Comparison of ENCODE assay signal across 13 cellular contexts in genomic region chr22:41995211-41995610, GRCh38. TPM values are rescaled to one million over a fixed set of nuclear protein-coding genes. Genes with fewer than 3 reads are reported as not detected.
"Had no signal": no experiment of that assay in that cellular context is flagged by ENCODE, and none has a peak within 500 bp of the region (broad histone marks: within the 10 kb centered on the region; RNA-seq: fewer than 3 reads in every experiment).

No MANE protein-coding gene starts in this region.

- H3K36me3 ChIP-seq: brain microvascular endothelial cell, right lobe of liver had no signal

- H3K9me3 ChIP-seq: right lobe of liver had no signal

- FAIRE-seq: frontal cortex had no signal

- DNase-seq: activated B cell treated with CpG ODN at 0.5 μM for 24 hours; activated CD4-positive, alpha-beta T cell treated with anti-CD3 and anti-CD28 coated beads, Interleukin-2, amount 10 ng/mL, durations not matched to agents 24 days and 14 days; activated CD8-positive, alpha-beta memory T cell treated with anti-CD3 and anti-CD28 coated beads, Interleukin-2, amount 50 U/mL, for 4 hours; activated gamma-delta T cell; anterior cingulate cortex; brain microvascular endothelial cell; dermis blood vessel endothelial cell; right lobe of liver; T-helper 17 cell had no signal

- ATAC-seq: activated CD8-positive, alpha-beta T cell treated with anti-CD3 and anti-CD28 coated beads, Interleukin-2, amount 10 ng/mL, durations not matched to agents 7 days and 5 days; right lobe of liver; T-helper 17 cell had no signal

- H3K27me3 ChIP-seq: brain microvascular endothelial cell, right lobe of liver had no signal

- H3K4me3 ChIP-seq: right lobe of liver had no signal

- H3K27ac ChIP-seq: brain microvascular endothelial cell, right lobe of liver had no signal

RNA-seq across cellular contexts. Expression of gene WBP2NL, which starts 3.4 kb away (rescaled TPM):
- total RNA-seq: osteocyte had no signal
- polyA plus RNA-seq: neural cell had no signal
